8 cellular contexts compared by ENCODE assay signal in the genomic region with DNA sequence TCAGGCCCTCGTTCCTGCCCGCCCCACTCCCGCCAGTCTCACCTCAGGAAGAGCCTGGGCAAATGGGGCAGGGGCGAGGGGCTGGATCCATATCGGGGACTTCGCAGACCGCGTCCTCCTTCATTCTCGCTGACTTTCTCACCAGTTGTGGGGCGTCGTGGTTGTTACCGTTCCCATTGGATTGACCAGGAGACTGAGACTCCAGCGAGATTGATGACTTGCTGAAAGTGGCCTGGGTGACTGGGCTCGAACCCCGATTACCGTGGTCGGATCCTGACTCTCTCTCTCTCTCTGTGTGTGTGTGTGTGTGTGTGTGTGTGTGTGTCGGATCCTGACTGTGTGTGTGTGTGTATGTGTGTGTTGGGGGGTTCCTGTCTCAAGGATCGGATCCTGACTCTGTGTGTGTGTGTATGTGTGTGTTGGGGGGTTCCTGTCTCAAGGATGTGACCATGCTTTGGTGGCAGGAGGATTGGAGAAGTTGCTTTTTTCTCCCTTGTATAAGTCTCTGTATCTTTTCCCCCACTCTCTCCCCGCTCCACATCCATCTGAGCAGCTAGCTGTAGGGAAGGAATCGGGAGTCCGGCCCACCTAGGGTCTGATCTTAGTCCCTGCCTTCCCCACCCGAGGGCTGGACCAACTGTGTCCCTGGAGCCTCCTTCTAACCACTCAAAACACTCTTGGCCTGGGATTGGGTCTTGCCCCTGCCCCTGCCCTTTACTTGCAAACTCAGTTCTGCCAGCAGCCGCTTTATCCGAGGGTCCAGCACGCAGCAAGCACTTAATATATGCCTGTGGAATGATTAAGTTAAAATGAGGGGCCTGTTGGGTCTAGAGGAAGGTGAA. TPM values are rescaled to one million over a fixed set of nuclear protein-coding genes. Genes with fewer than 3 reads are reported as not detected.
DNase-seq lines count a peak whose midpoint lies in the region; ATAC-seq and TF ChIP-seq lines count a peak whose summit lies in the region.

No MANE protein-coding gene starts in this region.

- H3K79me2 ChIP-seq in GM23338 (replicated peaks; ENCODE audit: insufficient read depth) (peaks cover 55% of the 10 kb centered on the region), fibroblast of lung (ENCODE audit: control insufficient read depth, insufficient read depth, low read length) (peaks cover 55% of the 10 kb centered on the region)

- peaks cover 69% of the 10 kb centered on the region for H3K4me1 Mint-ChIP-seq in GM23338

- peak overlapping the region; percentile 89 for H3K27ac Mint-ChIP-seq in GM23338

- peak; percentile 11; the same call in 2 of the 3 replicates for ATAC-seq in GM23338
- ATAC-seq in omental fat pad (ENCODE audit: low FRiP score) = peak; percentile 1
- no peak for ATAC-seq in HG03045 (IDR thresholded peaks at IDR 0.05; ENCODE audit: unreplicated experiment)
- no peak for ATAC-seq in GM19324 (IDR thresholded peaks at IDR 0.05; ENCODE audit: low FRiP score, unreplicated experiment)

- H2AFZ ChIP-seq in GM23338 (no peak overlapping the region), fibroblast of lung (ENCODE audit: low read length) (no peak overlapping the region)

- H3K27me3 Mint-ChIP-seq in GM23338 (ENCODE audit: insufficient read depth, low read depth, poor library complexity) = peaks cover 23% of the 10 kb centered on the region

- TF ChIP-seq CTCF in 22Rv1 (IDR thresholded peaks at IDR 0.05) (no peak), GM23338 (conservative IDR thresholded peaks at IDR 0.05; ENCODE audit: low read depth in 2 of 2) (no peak), VCaP (conservative IDR thresholded peaks at IDR 0.05) (no peak), fibroblast of lung (conservative IDR thresholded peaks at IDR 0.05 in 1 of 2, IDR thresholded peaks at IDR 0.05 in 1 of 2; ENCODE audit: low read depth in 1 of 2, low read length in 2 of 2) (no peak), omental fat pad (IDR thresholded peaks at IDR 0.05) (no peak)

- H3K4me3 ChIP-seq in GM23338 (peak overlapping the region; percentile 88), fibroblast of lung (replicated peaks in 1 of 4; ENCODE audit: control extremely low read depth in 1 of 4, insufficient read depth in 1 of 4, low read depth in 3 of 4, low read length in 4 of 4) (peak overlapping the region; percentile 90 to 99 (median 96))

- peaks cover 24% of the 10 kb centered on the region; the same call in 1 of the 2 replicates for H3F3A ChIP-seq in GM23338 (replicated peaks; ENCODE audit: low read depth)

- peaks cover 17% of the 10 kb centered on the region for H3K36me3 Mint-ChIP-seq in GM23338 (ENCODE audit: low read depth)

- H4K20me1 ChIP-seq in GM23338 (replicated peaks; ENCODE audit: insufficient read depth) = peaks cover 51% of the 10 kb centered on the region
- H4K20me1 ChIP-seq in fibroblast of lung (ENCODE audit: control insufficient read depth, extremely low read depth, insufficient read depth, low read length) = peaks cover 3% of the 10 kb centered on the region

- H3K4me2 ChIP-seq in GM23338 = peak overlapping the region; percentile 94
- H3K4me2 ChIP-seq in fibroblast of lung (ENCODE audit: extremely low read depth, insufficient read depth, low read length) = peak overlapping the region; percentile 87

- H3K4me3 Mint-ChIP-seq in GM23338 = peak overlapping the region; percentile 95

- peak; percentile 37 for DNase-seq in GM23338 (ENCODE audit: low spot score)
- DNase-seq in fibroblast of lung (ENCODE audit: low read depth in 2 of 2) = peak in 1 of 2 donors; percentile 36
- no peak for DNase-seq in omental fat pad (ENCODE audit: low spot score)
- DNase-seq in NOMO-1 treated with DMSO at 0.1 percent for 48 hours (lab: John Stamatoyannopoulos, UW; ENCODE audit: unreplicated experiment) = no peak

- H3K36me3 ChIP-seq in GM23338 (ENCODE audit: insufficient read depth) (no peaks in the 10 kb centered on the region; the same call in 1 of the 2 replicates), fibroblast of lung (ENCODE audit: control insufficient read depth, insufficient read depth, low read length) (no peaks in the 10 kb centered on the region)

- H3K9me3 ChIP-seq in fibroblast of lung (ENCODE audit: control insufficient read depth, insufficient read depth, low read depth, low read length) = no peaks in the 10 kb centered on the region

- H3K9ac ChIP-seq in fibroblast of lung (ENCODE audit: insufficient read depth, low read length) = peak overlapping the region; percentile 92

- H3K27ac ChIP-seq in 22Rv1 (peak overlapping the region; percentile 68; the same call in 1 of the 2 replicates), GM23338 (ENCODE audit: low read depth) (peak overlapping the region; percentile 69; the same call in 1 of the 2 replicates), VCaP (peak overlapping the region; percentile 74; the same call in 1 of the 2 replicates), fibroblast of lung (ENCODE audit: insufficient read depth, low read length) (peak overlapping the region; percentile 83)

- no peaks in the 10 kb centered on the region for H3K27me3 ChIP-seq in GM23338 (ENCODE audit: insufficient read depth)
- H3K27me3 ChIP-seq in fibroblast of lung (ENCODE audit: control insufficient read depth, insufficient read depth, low read length) = no peaks in the 10 kb centered on the region

- H3K9me2 ChIP-seq in GM23338 (ENCODE audit: insufficient read depth) = no peaks in the 10 kb centered on the region

- peaks cover 58% of the 10 kb centered on the region for H3K4me1 ChIP-seq in GM23338 (ENCODE audit: insufficient read depth)
- H3K4me1 ChIP-seq in fibroblast of lung (ENCODE audit: control insufficient read depth, extremely low read depth, insufficient read depth, low read length) = peaks cover 11% of the 10 kb centered on the region

- no peaks in the 10 kb centered on the region for H3K9me3 Mint-ChIP-seq in GM23338

TF ChIP-seq in GM23338, 12 proteins besides CTCF, POLR2A, EP300 and RAD21:
- no peak for TF ChIP-seq ZNF114 (CRISPR knock-in tag; IDR thresholded peaks at IDR 0.05)
- no peak for TF ChIP-seq POLR2AphosphoS5 (IDR thresholded peaks at IDR 0.05; ENCODE audit: low read depth)
TF ChIP-seq in GM23338: peak in this region for 0.

RNA-seq across cellular contexts. Expression of a gene that starts 0.6 kb away (rescaled TPM):
- total RNA-seq in GM23338 (2014; rRNA removed; shearing (Covaris generic)) = 27.8 and 29.4 TPM in 2 replicates
- polyA plus RNA-seq in GM23338 (2016; fragmentation: Nextera tagmentation; extraction: Ambion mirVana) (9.0 TPM in 2 replicates), fibroblast of lung (39.2 and 78.6 TPM in 2 replicates)
- total RNA-seq in fibroblast of lung (70.1 and 163 TPM in 2 replicates), omental fat pad (10 to 100 TPM; 53.0 to 86.6 (median 58.4) TPM)
- polyA plus RNA-seq in fibroblast of lung (2012) = 50.1 and 100 TPM in 2 replicates
- polyA minus RNA-seq in fibroblast of lung (ENCODE audit: low replicate concordance) = 85.7 and 150 TPM in 2 replicates

RNA-seq across cellular contexts. Expression of a gene that starts 16.9 kb away (rescaled TPM):
- total RNA-seq in GM23338 (2014; rRNA removed; shearing (Covaris generic)) = 193 and 200 TPM in 2 replicates
- polyA plus RNA-seq in GM23338 (2016; fragmentation: Nextera tagmentation; extraction: Ambion mirVana) = 106 and 116 TPM in 2 replicates
- total RNA-seq in fibroblast of lung = 3.1 and 9.4 TPM in 2 replicates
- polyA plus RNA-seq in fibroblast of lung = 5.1 and 5.2 TPM in 2 replicates
- 5.1 and 6.2 TPM in 2 replicates for polyA plus RNA-seq in fibroblast of lung (2012)
- polyA minus RNA-seq in fibroblast of lung (ENCODE audit: low replicate concordance) = 5.8 and 16.8 TPM in 2 replicates
- 1 to 10 TPM in 2 of 4 donors, under 1 TPM in 1, not detected in 1; 0.63 to 1.4 (median 1.0) TPM for total RNA-seq in omental fat pad

Comparison
In these comparisons a context has a peak if more than half of its experiments do, and no peak if none do; other contexts are left out.
1. ATAC-seq: peak in GM23338 (single experiment) and omental fat pad (single experiment); none in HG03045 (single experiment) and GM19324 (single experiment).
2. RNA of a gene that starts 16.9 kb away (total RNA-seq): 193 to 200 TPM in GM23338; 3.1 to 9.4 TPM in fibroblast of lung and 0.63 to 1.4 TPM in omental fat pad; every median in the first group is over 10 times any median in the second.
3. Peak in every context shown above with its lines, with median percentiles within 50 percentile points of each other: H3K27ac ChIP-seq.